14 cellular contexts compared by ENCODE assay signal in genomic region chr9:98009926-98010325, GRCh38. TPM values are rescaled to one million over a fixed set of nuclear protein-coding genes. Genes with fewer than 3 reads are reported as not detected.
DNase-seq lines count a peak whose midpoint lies in the region; ATAC-seq, FAIRE-seq and TF ChIP-seq lines count a peak whose summit lies in the region.
"Had no signal": no experiment of that assay in that cellular context is flagged by ENCODE, and none has a peak within 500 bp of the region (broad histone marks: within the 10 kb centered on the region; RNA-seq: fewer than 3 reads in every experiment).

No MANE protein-coding gene starts in this region.

- CTCF ChIA-PET in GM12878 (lab: Yijun Ruan, JAX) = interaction anchor here (0.7 kb wide), 1 partner anchor 87 kb away, joined by 5 read pairs; no protein-coding TSS in a partner anchor

- H3K4me1 ChIP-seq in GM12878 (ENCODE audit: control insufficient read depth, insufficient read depth, low read length) (no peaks in the 10 kb centered on the region), left lung (peaks cover 0 to 15% of the 10 kb centered on the region in 2 donors), aorta (ENCODE audit: control insufficient read depth in 1 of 2, insufficient read depth in 2 of 2, low read length in 2 of 2) (peaks cover 2% of the 10 kb centered on the region in 2 donors)
- H3K4me1 ChIP-seq: BE2C had no signal

- no peak for TF ChIP-seq POLR2A in GM12878 (IDR thresholded peaks at IDR 0.05; ENCODE audit: low read depth, low read length)

- H3K36me3 Mint-ChIP-seq in natural killer cell = peaks cover 25% of the 10 kb centered on the region
- H3K36me3 Mint-ChIP-seq in natural killer cell treated with Interleukin-12 subunit alpha and Interleukin-12 subunit beta and Interleukin-15 and Interleukin-18, amount 100 ng/mL, for 72 hours = peaks cover 46% of the 10 kb centered on the region

- H3K4me1 Mint-ChIP-seq in natural killer cell = peaks cover 13 to 16% of the 10 kb centered on the region in 2 donors
- H3K4me1 Mint-ChIP-seq in natural killer cell treated with Interleukin-12 subunit alpha and Interleukin-12 subunit beta and Interleukin-15 and Interleukin-18, amount 100 ng/mL, for 72 hours (ENCODE audit: low read depth in 2 of 2) = peaks cover 8 to 22% of the 10 kb centered on the region in 2 donors

- ATAC-seq in natural killer cell = no peak
- ATAC-seq in natural killer cell treated with Interleukin-12 subunit alpha and Interleukin-12 subunit beta and Interleukin-15 and Interleukin-18, amount 100 ng/mL, for 72 hours = no peak
- ATAC-seq in GM12878 = no peak
- ATAC-seq in left lung = peak; percentile 38
- ATAC-seq in aorta (ENCODE audit: low FRiP score) = peak; percentile 68
- no peak for ATAC-seq in HG02610 (IDR thresholded peaks at IDR 0.05; ENCODE audit: unreplicated experiment)

- no peaks in the 10 kb centered on the region for H3K9me3 Mint-ChIP-seq in natural killer cell
- no peaks in the 10 kb centered on the region for H3K9me3 Mint-ChIP-seq in natural killer cell treated with Interleukin-12 subunit alpha and Interleukin-12 subunit beta and Interleukin-15 and Interleukin-18, amount 100 ng/mL, for 72 hours

- SMC1A ChIA-PET in GM12878 (lab: Charles Lee; ENCODE audit: uncharacterized antibody, unreplicated experiment) = interaction anchor here (0.8 to 1.0 kb wide), 3 partner anchors 15 to 89 kb away, joined by 3 to 6 read pairs (median 4); no protein-coding TSS in a partner anchor

- no peak for TF ChIP-seq CTCF in natural killer cell (IDR thresholded peaks at IDR 0.05)
- no peak for TF ChIP-seq CTCF in GM12878 (IDR thresholded peaks at IDR 0.05 in 2 of 3, conservative IDR thresholded peaks at IDR 0.05 in 1 of 3; ENCODE audit: control insufficient read depth in 2 of 3, extremely low read depth in 1 of 3, insufficient read depth in 1 of 3, low read depth in 3 of 3, low read length in 3 of 3)
- no peak for TF ChIP-seq CTCF in left lung (IDR thresholded peaks at IDR 0.05)

- H3K9ac ChIP-seq in GM12878 (ENCODE audit: control insufficient read depth, insufficient read depth, low read length) = no peak overlapping the region

- in situ Hi-C loops in GM12878 (cut with MboI) = no loop called here

- H3K27ac Mint-ChIP-seq in natural killer cell = peak overlapping the region; percentile 43 to 70
- H3K27ac Mint-ChIP-seq in natural killer cell treated with Interleukin-12 subunit alpha and Interleukin-12 subunit beta and Interleukin-15 and Interleukin-18, amount 100 ng/mL, for 72 hours = peak overlapping the region in 1 of 2 donors; percentile 70

- H3K27me3 Mint-ChIP-seq in natural killer cell (ENCODE audit: low read depth in 2 of 2) = no peaks in the 10 kb centered on the region
- H3K27me3 Mint-ChIP-seq in natural killer cell treated with Interleukin-12 subunit alpha and Interleukin-12 subunit beta and Interleukin-15 and Interleukin-18, amount 100 ng/mL, for 72 hours = no peaks in the 10 kb centered on the region

- TF ChIP-seq RAD21 in GM12878 (IDR thresholded peaks at IDR 0.05; ENCODE audit: insufficient read depth, low read depth, low read length) = no peak

- H3K27ac ChIP-seq in GM12878 (ENCODE audit: control insufficient read depth, insufficient read depth) (no peak overlapping the region), left lung (peak overlapping the region in 1 of 2 donors; percentile 1), aorta (ENCODE audit: low read depth in 1 of 2, low read length in 2 of 2) (no peak overlapping the region)

- FAIRE-seq in GM12878 (lab: Jason Lieb, UNC) = no peak

- H3K36me3 ChIP-seq in GM12878 (ENCODE audit: control insufficient read depth in 2 of 2, insufficient read depth in 2 of 2, low read length in 1 of 2) = peaks cover 43 to 53% of the 10 kb centered on the region in 2 experiments
- H3K36me3 ChIP-seq in left lung = peaks cover 7 to 97% of the 10 kb centered on the region in 2 donors
- H3K36me3 ChIP-seq in aorta (ENCODE audit: control insufficient read depth in 1 of 2, insufficient read depth in 2 of 2, low read length in 1 of 2) = peaks cover 5 to 10% of the 10 kb centered on the region in 2 donors

- POLR2A ChIA-PET in GM12878 (lab: Charles Lee) = no interaction called here

- 100% methylated on average over 1 of the region's 1 CpG for WGBS in GM12878 (ENCODE audit: insufficient coverage, insufficient replicate concordance, low lambda C conversion rate, missing lambda C conversion rate)
- 0 to 5% methylated on average over 1 of the region's 1 CpG for whole genome bisulfite sequencing in aorta, 2 donors

- no peak overlapping the region for H3K4me3 Mint-ChIP-seq in natural killer cell
- no peak overlapping the region for H3K4me3 Mint-ChIP-seq in natural killer cell treated with Interleukin-12 subunit alpha and Interleukin-12 subunit beta and Interleukin-15 and Interleukin-18, amount 100 ng/mL, for 72 hours

- no peak overlapping the region for H2AFZ ChIP-seq in GM12878 (ENCODE audit: control insufficient read depth, low read depth, low read length)

- RAD21 ChIA-PET in GM12878 (lab: Charles Lee; ENCODE audit: unreplicated experiment) = no interaction called here

- peaks cover 1% of the 10 kb centered on the region for H3K79me2 ChIP-seq in GM12878 (ENCODE audit: control insufficient read depth, insufficient read depth, low read length)

- TF ChIP-seq EP300 in GM12878 (IDR thresholded peaks at IDR 0.05; ENCODE audit: borderline replicate concordance in 1 of 2, control insufficient read depth in 1 of 2, low read depth in 2 of 2, low read length in 2 of 2) = no peak

- H3K4me3 ChIP-seq in GM12878 (no peak overlapping the region), left lung (no peak overlapping the region), aorta (ENCODE audit: low read length in 2 of 2) (no peak overlapping the region)

- H4K20me1 ChIP-seq in GM12878 (ENCODE audit: control insufficient read depth, insufficient read depth) = no peaks in the 10 kb centered on the region

- DNase-seq in natural killer cell (no peak), GM12878 (ENCODE audit: low read depth, low spot score) (no peak), left lung (no peak), aorta (no peak), cerebellar cortex (ENCODE audit: low spot score) (no peak), T-helper 1 cell (no peak)
- DNase-seq in natural killer cell treated with Interleukin-12 subunit alpha and Interleukin-12 subunit beta and Interleukin-15 and Interleukin-18, amount 100 ng/mL, for 72 hours (ENCODE audit: low spot score) = no peak
- DNase-seq: BE2C, foreskin melanocyte, GOT3, NCI-H1930, retina, T-helper 9 cell had no signal

- TSS peak; percentile 5 for BruUV-seq in GM12878 (replicated peaks; lab: Mats Ljungman, UMichigan)

- intact Hi-C loops in natural killer cell (cut with micrococcal nuclease) (no loop called here), GM12878 (cut with micrococcal nuclease; ENCODE audit: unreplicated experiment) (no loop called here), left lung (cut with DNase I) (no loop called here), aorta (cut with DNase I) (no loop called here)

- H3K9me3 ChIP-seq in GM12878 (replicated peaks; ENCODE audit: control insufficient read depth, insufficient read depth, low read length) (no peaks in the 10 kb centered on the region), left lung (no peaks in the 10 kb centered on the region), aorta (ENCODE audit: control insufficient read depth, low read length) (no peaks in the 10 kb centered on the region)
- H3K9me3 ChIP-seq: BE2C had no signal

- H3K27me3 ChIP-seq in GM12878 (replicated peaks in 1 of 2; ENCODE audit: control insufficient read depth in 2 of 2, insufficient read depth in 2 of 2, low read length in 1 of 2) (no peaks in the 10 kb centered on the region), left lung (no peaks in the 10 kb centered on the region), aorta (ENCODE audit: control insufficient read depth in 1 of 2, insufficient read depth in 2 of 2, low read length in 1 of 2) (no peaks in the 10 kb centered on the region)
- H3K27me3 ChIP-seq: BE2C had no signal

- H3K4me2 ChIP-seq in GM12878 (ENCODE audit: control insufficient read depth, insufficient read depth) = no peak overlapping the region

RNA-seq across cellular contexts. Expression of gene ANP32B, which starts 26.8 kb away (rescaled TPM):
- total RNA-seq in natural killer cell (100 to 1,000 TPM in 2 of 3 donors, 10 to 100 TPM in 1; 89.9 to 107 (median 100) TPM), GM12878 (2014; rRNA removed) (20.4 and 24.5 TPM in 2 replicates), GM12878 (2014; rRNA removed; fragmentation: Illumina TruSeq; extraction: Trizol) (34.4 and 41.8 TPM in 2 replicates), GM12878 (2021) (239 and 244 TPM in 2 replicates), left lung (100 to 1,000 TPM in 1 of 2 donors, 10 to 100 TPM in 1; 84.9 to 108 TPM), aorta (100 to 1,000 TPM in 1 of 2 donors, 10 to 100 TPM in 1; 98.6 to 111 TPM)
- total RNA-seq in natural killer cell treated with Interleukin-12 subunit alpha and Interleukin-12 subunit beta and Interleukin-15 and Interleukin-18, amount 100 ng/mL, for 72 hours = 100 to 1,000 TPM; 160 to 345 TPM
- 19.4 and 27.4 TPM in 2 replicates for total RNA-seq in GM12878 (2013; cell fraction: nucleolus; rRNA removed)
- polyA plus RNA-seq in GM12878 (2011; ENCODE audit: low read depth) = 190 TPM
- polyA plus RNA-seq in GM12878 (2011; rRNA removed) (79.8 and 96.4 TPM in 2 replicates), GM12878 (2014; fragmentation: Illumina TruSeq; extraction: Trizol) (419 and 544 TPM in 2 replicates), GM12878 (2014; fragmentation: Nextera tagmentation; extraction: Ambion mirVana) (100 to 1,000 TPM in 1 of 2 experiments, 10 to 100 TPM in 1; 85.9 to 204 TPM), GM12878 (2014; rRNA removed) (138 and 143 TPM in 2 replicates), GM12878 (2016; fragmentation: Nextera tagmentation; extraction: Ambion mirVana) (100 to 1,000 TPM; 272 to 284 TPM), aorta (100 to 1,000 TPM; 132 to 350 TPM)
- polyA plus RNA-seq in GM12878 (2011; cell fraction: cytosol; rRNA removed) = 27.8 and 36.5 TPM in 2 replicates
- 28.7 and 45.7 TPM in 2 replicates for polyA plus RNA-seq in GM12878 (2011; cell fraction: nucleus; rRNA removed)
- 332 and 355 TPM in 2 replicates for polyA plus RNA-seq in GM12878 (2012)
- 28.0 and 32.2 TPM in 2 replicates for polyA minus RNA-seq in GM12878 (2011; rRNA and poly(A)+ RNA removed)
- polyA minus RNA-seq in GM12878 (2011; cell fraction: cytosol; rRNA and poly(A)+ RNA removed) = 41.0 and 41.8 TPM in 2 replicates
- polyA minus RNA-seq in GM12878 (2011; cell fraction: nucleus; rRNA and poly(A)+ RNA removed) = 16.4 and 40.0 TPM in 2 replicates

RNA-seq across cellular contexts. Expression of gene NANS, which starts 46.6 kb away (rescaled TPM):
- total RNA-seq in natural killer cell (10 to 100 TPM; 30.7 to 36.8 (median 34.1) TPM), GM12878 (2014; rRNA removed) (64.8 and 68.3 TPM in 2 replicates), GM12878 (2014; rRNA removed; fragmentation: Illumina TruSeq; extraction: Trizol) (52.3 and 55.5 TPM in 2 replicates), GM12878 (2021) (47.8 and 49.1 TPM in 2 replicates), left lung (10 to 100 TPM; 51.8 to 72.0 TPM), aorta (10 to 100 TPM; 40.8 to 47.3 TPM)
- total RNA-seq in natural killer cell treated with Interleukin-12 subunit alpha and Interleukin-12 subunit beta and Interleukin-15 and Interleukin-18, amount 100 ng/mL, for 72 hours = 10 to 100 TPM; 41.2 to 72.9 TPM
- 28.4 and 33.0 TPM in 2 replicates for total RNA-seq in GM12878 (2013; cell fraction: nucleolus; rRNA removed)
- polyA plus RNA-seq in GM12878 (2011; ENCODE audit: low read depth) = 55.9 TPM
- polyA plus RNA-seq in GM12878 (2011; rRNA removed) (37.9 and 44.6 TPM in 2 replicates), GM12878 (2014; fragmentation: Illumina TruSeq; extraction: Trizol) (47.8 and 48.8 TPM in 2 replicates), GM12878 (2014; fragmentation: Nextera tagmentation; extraction: Ambion mirVana) (10 to 100 TPM; 21.0 to 26.1 TPM), GM12878 (2014; rRNA removed) (55.6 and 56.5 TPM in 2 replicates), GM12878 (2016; fragmentation: Nextera tagmentation; extraction: Ambion mirVana) (100 to 1,000 TPM; 109 to 126 TPM), aorta (10 to 100 TPM; 39.2 to 57.1 TPM)
- 51.9 and 54.2 TPM in 2 replicates for polyA plus RNA-seq in GM12878 (2011; cell fraction: cytosol; rRNA removed)
- polyA plus RNA-seq in GM12878 (2011; cell fraction: nucleus; rRNA removed) = 23.3 and 29.3 TPM in 2 replicates
- polyA plus RNA-seq in GM12878 (2012) = 56.9 and 74.3 TPM in 2 replicates
- polyA minus RNA-seq in GM12878 (2011; rRNA and poly(A)+ RNA removed) = 31.5 and 44.8 TPM in 2 replicates
- 9.8 and 10.0 TPM in 2 replicates for polyA minus RNA-seq in GM12878 (2011; cell fraction: cytosol; rRNA and poly(A)+ RNA removed)
- polyA minus RNA-seq in GM12878 (2011; cell fraction: nucleus; rRNA and poly(A)+ RNA removed) = 10.2 and 27.1 TPM in 2 replicates

Comparison
In these comparisons a context has a peak if more than half of its experiments do, and no peak if none do; other contexts are left out.
1. ATAC-seq: peak in left lung (single experiment) and aorta (single experiment); none in natural killer cell (0 of 3), natural killer cell treated with Interleukin-12 subunit alpha and Interleukin-12 subunit beta and Interleukin-15 and Interleukin-18, amount 100 ng/mL, for 72 hours (0 of 2), GM12878 (single experiment) and HG02610 (single experiment).